Comparison of ENCODE assay signal across 9 cellular contexts in genomic region chr20:62832951-62833391, GRCh38. TPM values are rescaled to one million over a fixed set of nuclear protein-coding genes. Genes with fewer than 3 reads are reported as not detected.
DNase-seq lines count a peak whose midpoint lies in the region; ATAC-seq and FAIRE-seq lines count a peak whose summit lies in the region.
"Had no signal": no experiment of that assay in that cellular context is flagged by ENCODE, and none has a peak within 500 bp of the region (broad histone marks: within the 10 kb centered on the region; RNA-seq: fewer than 3 reads in every experiment).

No MANE protein-coding gene starts in this region.

- H3K27me3 Mint-ChIP-seq in central memory CD8-positive, alpha-beta T cell, result peaks cover 14% of the 10 kb centered on the region
- H3K27me3 Mint-ChIP-seq in stimulated activated naive B cell treated with anti-CD40 and anti-IgM and Interleukin-4, amounts not matched to agents 10 μg/mL and 1 μg/mL and 100 μg/mL, for 72 hours, result no peaks in the 10 kb centered on the region

- H3K36me3 Mint-ChIP-seq in central memory CD8-positive, alpha-beta T cell (ENCODE audit: insufficient read depth), result no peaks in the 10 kb centered on the region
- H3K36me3 Mint-ChIP-seq in stimulated activated naive B cell treated with anti-CD40 and anti-IgM and Interleukin-4, amounts not matched to agents 10 μg/mL and 1 μg/mL and 100 μg/mL, for 72 hours, result no peaks in the 10 kb centered on the region
- H3K36me3 Mint-ChIP-seq: activated CD4-positive, alpha-beta memory T cell treated with anti-CD3 and anti-CD28 coated beads for 36 hours had no signal

- H3K27ac Mint-ChIP-seq in central memory CD8-positive, alpha-beta T cell (ENCODE audit: low read depth), result no peak overlapping the region
- peak overlapping the region; percentile 72 for H3K27ac Mint-ChIP-seq in stimulated activated naive B cell treated with anti-CD40 and anti-IgM and Interleukin-4, amounts not matched to agents 10 μg/mL and 1 μg/mL and 100 μg/mL, for 72 hours
- H3K27ac Mint-ChIP-seq: activated CD4-positive, alpha-beta memory T cell treated with anti-CD3 and anti-CD28 coated beads for 36 hours had no signal

- H3K9me3 Mint-ChIP-seq in central memory CD8-positive, alpha-beta T cell, result no peaks in the 10 kb centered on the region
- no peaks in the 10 kb centered on the region for H3K9me3 Mint-ChIP-seq in stimulated activated naive B cell treated with anti-CD40 and anti-IgM and Interleukin-4, amounts not matched to agents 10 μg/mL and 1 μg/mL and 100 μg/mL, for 72 hours
- H3K9me3 Mint-ChIP-seq: activated CD4-positive, alpha-beta memory T cell treated with anti-CD3 and anti-CD28 coated beads for 36 hours had no signal

- peak; percentile 40 for DNase-seq in NCI-H2196 (lab: John Stamatoyannopoulos, UW; ENCODE audit: unreplicated experiment)
- DNase-seq in NCI-H2196 treated with DMSO at 0.1 percent for 48 hours (lab: John Stamatoyannopoulos, UW; ENCODE audit: unreplicated experiment), result no peak
- DNase-seq in HTR-8/SVneo (ENCODE audit: insufficient read length, low spot score), result no peak
- DNase-seq in central memory CD8-positive, alpha-beta T cell (ENCODE audit: low spot score in 2 of 2), result no peak
- DNase-seq in stimulated activated naive B cell treated with anti-CD40 and anti-IgM and Interleukin-4, amounts not matched to agents 10 μg/mL and 1 μg/mL and 100 μg/mL, for 72 hours, result no peak
- no peak for DNase-seq in SK-N-DZ (ENCODE audit: low spot score)
- DNase-seq in pons (ENCODE audit: low spot score), result no peak
- DNase-seq: activated CD4-positive, alpha-beta memory T cell treated with anti-CD3 and anti-CD28 coated beads for 36 hours had no signal

- peak; percentile 66 for FAIRE-seq in HTR-8/SVneo (lab: Jason Lieb, UNC)

- ATAC-seq in central memory CD8-positive, alpha-beta T cell (replicated peaks; ENCODE audit: extremely low read depth, poor library complexity, severe bottlenecking), result peak; percentile 43
- ATAC-seq in stimulated activated naive B cell treated with anti-CD40 and anti-IgM and Interleukin-4, amounts not matched to agents 10 μg/mL and 1 μg/mL and 100 μg/mL, for 72 hours (replicated peaks), result peak; percentile 17 to 42
- ATAC-seq in HG02623 (IDR thresholded peaks at IDR 0.05; ENCODE audit: unreplicated experiment), result no peak

- H3K4me3 Mint-ChIP-seq in central memory CD8-positive, alpha-beta T cell, result no peak overlapping the region
- H3K4me3 Mint-ChIP-seq in stimulated activated naive B cell treated with anti-CD40 and anti-IgM and Interleukin-4, amounts not matched to agents 10 μg/mL and 1 μg/mL and 100 μg/mL, for 72 hours, result peak overlapping the region; percentile 40 to 66
- H3K4me3 Mint-ChIP-seq: activated CD4-positive, alpha-beta memory T cell treated with anti-CD3 and anti-CD28 coated beads for 36 hours had no signal

- H3K4me1 Mint-ChIP-seq in central memory CD8-positive, alpha-beta T cell, result no peaks in the 10 kb centered on the region
- peaks cover 20 to 34% of the 10 kb centered on the region in 2 donors for H3K4me1 Mint-ChIP-seq in stimulated activated naive B cell treated with anti-CD40 and anti-IgM and Interleukin-4, amounts not matched to agents 10 μg/mL and 1 μg/mL and 100 μg/mL, for 72 hours

RNA-seq across cellular contexts. Expression of gene COL9A3, which starts 16.1 kb away (rescaled TPM):
- polyA plus RNA-seq in SK-N-DZ (2014; cell fraction: cytosol; rRNA removed), result 0.80 and 4.1 TPM in 2 replicates
- 27.0 and 28.9 TPM in 2 replicates for polyA plus RNA-seq in SK-N-DZ (2014; cell fraction: nucleus; rRNA removed)

RNA-seq across cellular contexts. Expression of gene OGFR, which starts 28.3 kb away (rescaled TPM):
- polyA plus RNA-seq in SK-N-DZ (2014; cell fraction: cytosol; rRNA removed), result 26.0 and 50.0 TPM in 2 replicates
- polyA plus RNA-seq in SK-N-DZ (2014; cell fraction: nucleus; rRNA removed), result 40.1 and 56.7 TPM in 2 replicates

RNA-seq across cellular contexts. Expression of gene TCFL5, which starts 28.7 kb away (rescaled TPM):
- polyA plus RNA-seq in SK-N-DZ (2014; cell fraction: cytosol; rRNA removed), result 17.7 and 18.7 TPM in 2 replicates
- polyA plus RNA-seq in SK-N-DZ (2014; cell fraction: nucleus; rRNA removed), result 12.5 and 14.3 TPM in 2 replicates

RNA-seq across cellular contexts. Expression of gene MRGBP, which starts 36.7 kb away (rescaled TPM):
- 32.5 and 36.2 TPM in 2 replicates for polyA plus RNA-seq in SK-N-DZ (2014; cell fraction: cytosol; rRNA removed)
- 38.2 and 42.4 TPM in 2 replicates for polyA plus RNA-seq in SK-N-DZ (2014; cell fraction: nucleus; rRNA removed)
